10 cellular contexts compared by ENCODE assay signal in the genomic region with DNA sequence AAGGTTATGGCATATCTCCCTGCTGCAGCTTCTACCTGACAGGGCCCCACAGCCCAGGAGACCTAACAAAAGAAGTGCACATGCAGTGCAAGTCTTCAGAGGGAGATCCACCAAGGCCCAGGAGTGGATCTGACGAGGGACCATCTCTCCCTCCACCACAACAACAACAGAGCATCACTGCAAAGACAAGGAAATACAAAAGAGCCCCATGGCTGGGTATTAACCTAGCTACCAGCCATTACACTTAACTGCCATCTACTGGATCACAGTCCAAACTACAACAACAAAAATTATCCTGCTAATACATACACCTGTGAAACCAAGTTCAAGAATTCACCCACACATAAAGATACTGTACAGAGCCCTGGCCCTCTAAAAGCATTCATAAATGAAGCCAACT.
A peak's percentile ranks its signal among the peaks of the same experiment; 100 is the strongest.
DNase-seq lines count a peak whose midpoint lies in the region; ATAC-seq and TF ChIP-seq lines count a peak whose summit lies in the region.
"Had no signal": no experiment of that assay in that cellular context is flagged by ENCODE, and none has a peak within 500 bp of the region (broad histone marks: within the 10 kb centered on the region; RNA-seq: fewer than 3 reads in every experiment).

No MANE protein-coding gene starts in this region.

- intact Hi-C loops in ascending aorta (cut with DNase I), result no loop called here

- H3K27me3 ChIP-seq in osteoblast (ENCODE audit: insufficient read depth, low read length), result peaks cover 4% of the 10 kb centered on the region
- H3K27me3 ChIP-seq in ascending aorta, result no peaks in the 10 kb centered on the region
- H3K27me3 ChIP-seq: BLaER1 treated with 17β-estradiol and CSF1 and Interleukin-3, amounts not matched to agents 10 nM and 100 nM had no signal

- no peak overlapping the region for H3K4me2 ChIP-seq in osteoblast (ENCODE audit: insufficient read depth, low read length)
- H3K4me2 ChIP-seq: BLaER1 treated with 17β-estradiol and CSF1 and Interleukin-3, amounts not matched to agents 10 nM and 100 nM had no signal

- H3K36me3 ChIP-seq in osteoblast (ENCODE audit: insufficient read depth, low read length) (no peaks in the 10 kb centered on the region), ascending aorta (no peaks in the 10 kb centered on the region)
- H3K36me3 ChIP-seq: BLaER1 treated with 17β-estradiol and CSF1 and Interleukin-3, amounts not matched to agents 10 nM and 100 nM had no signal

- DNase-seq in NCI-H82 (lab: John Stamatoyannopoulos, UW) (peak; percentile 20), NCI-H82 treated with DMSO at 0.1 percent for 48 hours (lab: John Stamatoyannopoulos, UW; ENCODE audit: unreplicated experiment) (no peak), astrocyte of the cerebellum (ENCODE audit: low read depth) (no peak), osteoblast (ENCODE audit: insufficient read length, low spot score, missing footprints) (no peak), midbrain (lab: John Stamatoyannopoulos, UW) (no peak), T-helper 9 cell (no peak), ascending aorta (ENCODE audit: low spot score in 2 of 2) (no peak)
- DNase-seq: activated B cell treated with CpG ODN at 0.5 μM for 24 hours had no signal

- H3K9me3 ChIP-seq in osteoblast (ENCODE audit: low read depth, low read length) (no peaks in the 10 kb centered on the region), ascending aorta (no peaks in the 10 kb centered on the region)

- no peaks in the 10 kb centered on the region for H4K20me1 ChIP-seq in osteoblast (ENCODE audit: insufficient read depth, low read length)
- H4K20me1 ChIP-seq: BLaER1 treated with 17β-estradiol and CSF1 and Interleukin-3, amounts not matched to agents 10 nM and 100 nM had no signal

- peak; percentile 80 for ATAC-seq in HG03354 (IDR thresholded peaks at IDR 0.05; ENCODE audit: poor library complexity, severe bottlenecking, unreplicated experiment)

- H3K4me1 ChIP-seq in osteoblast (ENCODE audit: insufficient read depth, low read length) (no peaks in the 10 kb centered on the region), ascending aorta (no peaks in the 10 kb centered on the region)
- H3K4me1 ChIP-seq: BLaER1 treated with 17β-estradiol and CSF1 and Interleukin-3, amounts not matched to agents 10 nM and 100 nM had no signal

- H3K4me3 ChIP-seq in astrocyte of the cerebellum (ENCODE audit: low read depth, low read length), result no peak overlapping the region
- no peak overlapping the region for H3K4me3 ChIP-seq in osteoblast (ENCODE audit: insufficient read depth, low read length)
- no peak overlapping the region for H3K4me3 ChIP-seq in ascending aorta
- H3K4me3 ChIP-seq: BLaER1 treated with 17β-estradiol and CSF1 and Interleukin-3, amounts not matched to agents 10 nM and 100 nM had no signal

- TF ChIP-seq CTCF in astrocyte of the cerebellum (IDR thresholded peaks at IDR 0.05; ENCODE audit: low read depth, low read length, missing control alignments) (peak; percentile 45), osteoblast (IDR thresholded peaks at IDR 0.05; ENCODE audit: extremely low read depth, low read depth, low read length) (peak; percentile 58), ascending aorta (IDR thresholded peaks at IDR 0.05) (no peak)

- H3K79me2 ChIP-seq in osteoblast (ENCODE audit: insufficient read depth, low read length), result no peaks in the 10 kb centered on the region

- no peak overlapping the region for H2AFZ ChIP-seq in osteoblast (ENCODE audit: low read length)

- in situ Hi-C loops in astrocyte of the cerebellum (cut with HindIII; ENCODE audit: low sequenced_read_pairs), result no loop called here

- H3K27ac ChIP-seq in osteoblast (ENCODE audit: low read depth, low read length), result no peak overlapping the region
- no peak overlapping the region for H3K27ac ChIP-seq in ascending aorta
- H3K27ac ChIP-seq: BLaER1 treated with 17β-estradiol and CSF1 and Interleukin-3, amounts not matched to agents 10 nM and 100 nM had no signal

Comparison
In these comparisons a context has a peak if more than half of its experiments do, and no peak if none do; other contexts are left out.
1. CTCF ChIP-seq: peak in astrocyte of the cerebellum (single experiment) and osteoblast (single experiment); none in ascending aorta (0 of 3).